9 cellular contexts compared by ENCODE assay signal in genomic region chr20:63819224-63819917, GRCh38. TPM values are rescaled to one million over a fixed set of nuclear protein-coding genes. Genes with fewer than 3 reads are reported as not detected.
A peak's percentile ranks its signal among the peaks of the same experiment; 100 is the strongest.
DNase-seq lines count a peak whose midpoint lies in the region; ATAC-seq and TF ChIP-seq lines count a peak whose summit lies in the region.
"Had no signal": no experiment of that assay in that cellular context is flagged by ENCODE, and none has a peak within 500 bp of the region (broad histone marks: within the 10 kb centered on the region; RNA-seq: fewer than 3 reads in every experiment).

No MANE protein-coding gene starts in this region.

- no peak overlapping the region for H3K4ac ChIP-seq in mesendoderm (ENCODE audit: low read depth, low read length)

- H3K56ac ChIP-seq in mesendoderm (ENCODE audit: low read length) = no peak overlapping the region

- H3K79me2 ChIP-seq in mesendoderm (ENCODE audit: control insufficient read depth, insufficient read depth, low read length) = peaks cover 43% of the 10 kb centered on the region

- H3K18ac ChIP-seq in mesendoderm (ENCODE audit: low read length) = no peak overlapping the region

- H3K79me1 ChIP-seq in mesendoderm (ENCODE audit: low read length) = peaks cover 16% of the 10 kb centered on the region

- H3K4me3 ChIP-seq in LNCaP clone FGC (ENCODE audit: low read depth, low read length) (no peak overlapping the region), mesendoderm (ENCODE audit: low read length) (no peak overlapping the region)

- H3K4me1 ChIP-seq in mesendoderm (ENCODE audit: control insufficient read depth, low read depth, low read length) = no peaks in the 10 kb centered on the region

- H3K9ac ChIP-seq in mesendoderm (ENCODE audit: low read length) = no peak overlapping the region

- no peak overlapping the region for H2BK120ac ChIP-seq in mesendoderm (ENCODE audit: low read depth, low read length)

- no peak overlapping the region for H2BK5ac ChIP-seq in mesendoderm (ENCODE audit: low read length)

- H3K27me3 ChIP-seq in mesendoderm (ENCODE audit: insufficient read depth, low read length, poor library complexity) = no peaks in the 10 kb centered on the region

- ATAC-seq in GM18502 (IDR thresholded peaks at IDR 0.05; ENCODE audit: poor library complexity, unreplicated experiment) (no peak), GM18909 (IDR thresholded peaks at IDR 0.05; ENCODE audit: poor library complexity, unreplicated experiment) (no peak)

- no peak overlapping the region for H4K5ac ChIP-seq in mesendoderm (ENCODE audit: low read length)

- peak; percentile 52 for DNase-seq in AG20443 (ENCODE audit: low spot score)
- no peak for DNase-seq in LNCaP clone FGC (ENCODE audit: low read depth)
- peak; percentile 72 for DNase-seq in dermis blood vessel endothelial cell
- DNase-seq in mesendoderm = peak; percentile 28
- no peak for DNase-seq in NCI-H2196 treated with DMSO at 0.1 percent for 48 hours (lab: John Stamatoyannopoulos, UW; ENCODE audit: unreplicated experiment)
- DNase-seq in DMS79 (lab: John Stamatoyannopoulos, UW) = no peak
- DNase-seq: NCI-H69 had no signal

- TF ChIP-seq CTCF in LNCaP clone FGC (IDR thresholded peaks at IDR 0.05; ENCODE audit: control insufficient read depth, extremely low read depth, insufficient read depth) = peak; percentile 8; the same call in 1 of the 2 replicates

- no peak overlapping the region for H4K8ac ChIP-seq in mesendoderm (ENCODE audit: low read depth, low read length)

- no peaks in the 10 kb centered on the region for H3K36me3 ChIP-seq in mesendoderm (ENCODE audit: control insufficient read depth, insufficient read depth, low read length)

- no peak overlapping the region for H2AK5ac ChIP-seq in mesendoderm (ENCODE audit: low read length)

- no peak overlapping the region for H3K27ac ChIP-seq in mesendoderm (ENCODE audit: low read depth, low read length)

- H3K4me2 ChIP-seq in mesendoderm (ENCODE audit: low read length) = no peak overlapping the region

- no CpG with 5 or more reads among the region's 24 CpGs for WGBS in mesendoderm (ENCODE audit: extremely low coverage, insufficient coverage, low lambda C conversion rate)

- H2BK15ac ChIP-seq in mesendoderm (replicated peaks; ENCODE audit: low read depth) = no peak overlapping the region

- peak overlapping the region; percentile 4 for H3K23ac ChIP-seq in mesendoderm (ENCODE audit: low read length)

RNA-seq across cellular contexts. Expression of gene ZBTB46, which starts 11.7 kb away (rescaled TPM):
- total RNA-seq in dermis blood vessel endothelial cell = 41.2 and 67.4 TPM in 2 replicates
- 4.2 TPM for polyA plus RNA-seq in mesendoderm (2013, experiment 1 of 2)
- 4.3 TPM for polyA plus RNA-seq in mesendoderm (2013, experiment 2 of 2)

RNA-seq across cellular contexts. Expression of gene ABHD16B, which starts 41.9 kb away (rescaled TPM):
- total RNA-seq in dermis blood vessel endothelial cell = not detected in 2 replicates
- polyA plus RNA-seq in mesendoderm (2013, experiment 1 of 2) = not detected
- not detected for polyA plus RNA-seq in mesendoderm (2013, experiment 2 of 2)

RNA-seq across cellular contexts. Expression of gene TPD52L2, which starts 45.7 kb away (rescaled TPM):
- total RNA-seq in dermis blood vessel endothelial cell = 169 and 181 TPM in 2 replicates
- polyA plus RNA-seq in mesendoderm (2013, experiment 1 of 2) = 68.0 TPM
- polyA plus RNA-seq in mesendoderm (2013, experiment 2 of 2) = 67.4 TPM

Comparison
In these comparisons a context has a peak if more than half of its experiments do, and no peak if none do; other contexts are left out.
1. DNase-seq: peak in AG20443 (single experiment), dermis blood vessel endothelial cell (single experiment) and mesendoderm (single experiment); none in LNCaP clone FGC (single experiment), NCI-H2196 treated with DMSO at 0.1 percent for 48 hours (single experiment) and DMS79 (single experiment).